In genomic region chr22:29299136-29299900, GRCh38 we compare ENCODE assay signal across 19 cellular contexts. TPM values are rescaled to one million over a fixed set of nuclear protein-coding genes. Genes with fewer than 3 reads are reported as not detected.
DNase-seq lines count a peak whose midpoint lies in the region; ATAC-seq, FAIRE-seq and TF ChIP-seq lines count a peak whose summit lies in the region.
"Had no signal": no experiment of that assay in that cellular context is flagged by ENCODE, and none has a peak within 500 bp of the region (broad histone marks: within the 10 kb centered on the region; RNA-seq: fewer than 3 reads in every experiment).

No MANE protein-coding gene starts in this region.

- no peaks in the 10 kb centered on the region for H3K9me3 Mint-ChIP-seq in activated T-helper 2 cell treated with anti-CD3 and anti-CD28 coated beads, Interferon-gamma antibody, Interleukin-2, Interleukin-4, amounts not matched to agents 10 μg/mL and 5 μg/mL and 100 μg/mL, durations not matched to agents 14 hours and 24 hours and 36 hours
- H3K9me3 Mint-ChIP-seq in mesothelial cell of epicardium: no peaks in the 10 kb centered on the region
- H3K9me3 Mint-ChIP-seq: activated naive CD4-positive, alpha-beta T cell treated with anti-CD3 and anti-CD28 coated beads for 36 hours had no signal

- peaks cover 9% of the 10 kb centered on the region for H3K4me1 Mint-ChIP-seq in activated T-helper 2 cell treated with anti-CD3 and anti-CD28 coated beads, Interferon-gamma antibody, Interleukin-2, Interleukin-4, amounts not matched to agents 10 μg/mL and 5 μg/mL and 100 μg/mL, durations not matched to agents 14 hours and 24 hours and 36 hours (ENCODE audit: low read depth)
- H3K4me1 Mint-ChIP-seq in mesothelial cell of epicardium: no peaks in the 10 kb centered on the region

- H3K27ac Mint-ChIP-seq in activated T-helper 2 cell treated with anti-CD3 and anti-CD28 coated beads, Interferon-gamma antibody, Interleukin-2, Interleukin-4, amounts not matched to agents 10 μg/mL and 5 μg/mL and 100 μg/mL, durations not matched to agents 14 hours and 24 hours and 36 hours: peak overlapping the region; percentile 16
- peak overlapping the region; percentile 50 for H3K27ac Mint-ChIP-seq in mesothelial cell of epicardium
- H3K27ac Mint-ChIP-seq: activated naive CD4-positive, alpha-beta T cell treated with anti-CD3 and anti-CD28 coated beads for 36 hours had no signal

- no peak for ATAC-seq in heart right ventricle
- ATAC-seq in HG03457 (IDR thresholded peaks at IDR 0.05; ENCODE audit: unreplicated experiment): no peak
- ATAC-seq in GM21717 (IDR thresholded peaks at IDR 0.05; ENCODE audit: unreplicated experiment): no peak
- ATAC-seq: body of pancreas had no signal

- WGBS in heart right ventricle, 2 donors: 88 to 89% methylated on average over 19 of the region's 19 CpGs

- peak; percentile 68 for FAIRE-seq in urothelium cell line (lab: Jason Lieb, UNC)
- FAIRE-seq: frontal cortex, GM19239, RCC 7860, small intestine had no signal

- intact Hi-C loops in heart right ventricle (cut with DNase I): loop anchor here in 1 of 10 donors (10.0 kb wide), 1 partner anchor 225 kb away; no protein-coding TSS in a partner anchor
- intact Hi-C loops in activated T-helper 2 cell treated with anti-CD3 and anti-CD28 coated beads, Interferon-gamma antibody, Interleukin-2, Interleukin-4, amounts not matched to agents 10 μg/mL and 5 μg/mL and 100 μg/mL, durations not matched to agents 14 hours and 24 hours and 36 hours (cut with micrococcal nuclease): no loop called here

- H3K27me3 Mint-ChIP-seq in activated T-helper 2 cell treated with anti-CD3 and anti-CD28 coated beads, Interferon-gamma antibody, Interleukin-2, Interleukin-4, amounts not matched to agents 10 μg/mL and 5 μg/mL and 100 μg/mL, durations not matched to agents 14 hours and 24 hours and 36 hours (ENCODE audit: low read depth): no peaks in the 10 kb centered on the region
- H3K27me3 Mint-ChIP-seq in mesothelial cell of epicardium (ENCODE audit: low read depth): no peaks in the 10 kb centered on the region

- TF ChIP-seq CTCF in right atrium auricular region (IDR thresholded peaks at IDR 0.05) (no peak), heart right ventricle (IDR thresholded peaks at IDR 0.05) (no peak), mesothelial cell of epicardium (IDR thresholded peaks at IDR 0.05; ENCODE audit: unreplicated experiment) (no peak)

- H3K27me3 ChIP-seq in right atrium auricular region: no peaks in the 10 kb centered on the region
- H3K27me3 ChIP-seq in heart right ventricle: no peaks in the 10 kb centered on the region
- H3K27me3 ChIP-seq: body of pancreas had no signal

- H3K4me3 ChIP-seq in right atrium auricular region (no peak overlapping the region), heart right ventricle (no peak overlapping the region)
- H3K4me3 ChIP-seq: body of pancreas had no signal

- H3K36me3 Mint-ChIP-seq in activated T-helper 2 cell treated with anti-CD3 and anti-CD28 coated beads, Interferon-gamma antibody, Interleukin-2, Interleukin-4, amounts not matched to agents 10 μg/mL and 5 μg/mL and 100 μg/mL, durations not matched to agents 14 hours and 24 hours and 36 hours (ENCODE audit: low read depth): peaks cover 65% of the 10 kb centered on the region
- peaks cover 32% of the 10 kb centered on the region for H3K36me3 Mint-ChIP-seq in mesothelial cell of epicardium

- DNase-seq in right atrium auricular region (ENCODE audit: low spot score): peak; percentile 55
- no peak for DNase-seq in heart right ventricle
- no peak for DNase-seq in activated T-helper 2 cell treated with anti-CD3 and anti-CD28 coated beads, Interferon-gamma antibody, Interleukin-2, Interleukin-4, amounts not matched to agents 10 μg/mL and 5 μg/mL and 100 μg/mL, durations not matched to agents 14 hours and 24 hours and 36 hours (ENCODE audit: low spot score)
- no peak for DNase-seq in mesothelial cell of epicardium (ENCODE audit: low spot score in 2 of 2, unreplicated experiment in 2 of 2)
- DNase-seq in urothelium cell line (ENCODE audit: low spot score): no peak
- DNase-seq in UCSD-AML1 (lab: John Stamatoyannopoulos, UW; ENCODE audit: unreplicated experiment): no peak
- DNase-seq: activated naive CD4-positive, alpha-beta T cell treated with anti-CD3 and anti-CD28 coated beads for 36 hours; EL; HCEC 1CT; NCI-H82; small intestine; stimulated activated CD4-positive, alpha-beta T cell treated with anti-CD3 and anti-CD28 coated beads, Interleukin-4, amount 100 ng/mL, for 1 hour; substantia nigra had no signal

- peaks cover 63% of the 10 kb centered on the region for H3K36me3 ChIP-seq in right atrium auricular region
- H3K36me3 ChIP-seq in heart right ventricle: peaks cover 12 to 76% (median 61%) of the 10 kb centered on the region in 9 donors

- H3K9me3 ChIP-seq in right atrium auricular region (no peaks in the 10 kb centered on the region), heart right ventricle (no peaks in the 10 kb centered on the region)
- H3K9me3 ChIP-seq: body of pancreas had no signal

- no peak overlapping the region for H3K4me3 Mint-ChIP-seq in activated T-helper 2 cell treated with anti-CD3 and anti-CD28 coated beads, Interferon-gamma antibody, Interleukin-2, Interleukin-4, amounts not matched to agents 10 μg/mL and 5 μg/mL and 100 μg/mL, durations not matched to agents 14 hours and 24 hours and 36 hours (ENCODE audit: low read depth)
- no peak overlapping the region for H3K4me3 Mint-ChIP-seq in mesothelial cell of epicardium
- H3K4me3 Mint-ChIP-seq: activated naive CD4-positive, alpha-beta T cell treated with anti-CD3 and anti-CD28 coated beads for 36 hours had no signal

- peaks cover 0 to 12% of the 10 kb centered on the region in 2 donors for H3K4me1 ChIP-seq in right atrium auricular region
- peaks cover 2 to 18% (median 10%) of the 10 kb centered on the region in 9 donors for H3K4me1 ChIP-seq in heart right ventricle

- no peak overlapping the region for H3K27ac ChIP-seq in right atrium auricular region
- H3K27ac ChIP-seq in heart right ventricle: no peak overlapping the region
- H3K27ac ChIP-seq: body of pancreas had no signal

RNA-seq across cellular contexts. Expression of gene GAS2L1, which starts 7.1 kb away (rescaled TPM):
- total RNA-seq in right atrium auricular region (10 to 100 TPM; 19.4 to 28.0 TPM), heart right ventricle (10 to 100 TPM; 10.9 to 35.4 (median 13.6) TPM), mesothelial cell of epicardium (13.4 to 14.6 TPM (median 13.6 TPM) in 3 replicates)
- polyA plus RNA-seq in heart right ventricle: 10 to 100 TPM; 29.6 to 45.0 TPM
- 3.0 and 3.4 TPM in 2 replicates for total RNA-seq in activated T-helper 2 cell treated with anti-CD3 and anti-CD28 coated beads, Interferon-gamma antibody, Interleukin-2, Interleukin-4, amounts not matched to agents 10 μg/mL and 5 μg/mL and 100 μg/mL, durations not matched to agents 14 hours and 24 hours and 36 hours

RNA-seq across cellular contexts. Expression of gene RASL10A, which starts 16.2 kb away (rescaled TPM):
- total RNA-seq in right atrium auricular region: 1 to 10 TPM; 1.1 to 1.8 TPM
- total RNA-seq in heart right ventricle: 1 to 10 TPM in 8 of 10 donors, under 1 TPM in 2; 0.87 to 4.3 (median 1.6) TPM
- polyA plus RNA-seq in heart right ventricle: 1 to 10 TPM; 3.1 to 3.8 TPM
- 0.46 and 0.52 TPM in 2 replicates for total RNA-seq in activated T-helper 2 cell treated with anti-CD3 and anti-CD28 coated beads, Interferon-gamma antibody, Interleukin-2, Interleukin-4, amounts not matched to agents 10 μg/mL and 5 μg/mL and 100 μg/mL, durations not matched to agents 14 hours and 24 hours and 36 hours
- total RNA-seq in mesothelial cell of epicardium: 2.5 to 3.8 TPM (median 3.1 TPM) in 3 replicates
- total RNA-seq: activated naive CD4-positive, alpha-beta T cell treated with anti-CD3 and anti-CD28 coated beads for 36 hours had no signal

RNA-seq across cellular contexts. Expression of gene EWSR1, which starts 31.2 kb away (rescaled TPM):
- 100 to 1,000 TPM; 153 to 179 TPM for total RNA-seq in right atrium auricular region
- 100 to 1,000 TPM; 131 to 153 (median 139) TPM for total RNA-seq in heart right ventricle
- polyA plus RNA-seq in heart right ventricle: 100 to 1,000 TPM; 105 to 115 TPM
- total RNA-seq in activated T-helper 2 cell treated with anti-CD3 and anti-CD28 coated beads, Interferon-gamma antibody, Interleukin-2, Interleukin-4, amounts not matched to agents 10 μg/mL and 5 μg/mL and 100 μg/mL, durations not matched to agents 14 hours and 24 hours and 36 hours: 425 and 436 TPM in 2 replicates
- 364 to 381 TPM (median 379 TPM) in 3 replicates for total RNA-seq in mesothelial cell of epicardium

RNA-seq across cellular contexts. Expression of gene RHBDD3, which starts 31.5 kb away (rescaled TPM):
- total RNA-seq in right atrium auricular region: 10 to 100 TPM; 16.5 to 23.4 TPM
- 10 to 100 TPM in 9 of 10 donors, 1 to 10 TPM in 1; 7.0 to 18.0 (median 12.2) TPM for total RNA-seq in heart right ventricle
- polyA plus RNA-seq in heart right ventricle: 10 to 100 TPM; 17.3 to 25.8 TPM
- total RNA-seq in activated T-helper 2 cell treated with anti-CD3 and anti-CD28 coated beads, Interferon-gamma antibody, Interleukin-2, Interleukin-4, amounts not matched to agents 10 μg/mL and 5 μg/mL and 100 μg/mL, durations not matched to agents 14 hours and 24 hours and 36 hours: 46.0 and 48.0 TPM in 2 replicates
- total RNA-seq in mesothelial cell of epicardium: 55.9 to 59.6 TPM (median 58.0 TPM) in 3 replicates
